In the genomic region with DNA sequence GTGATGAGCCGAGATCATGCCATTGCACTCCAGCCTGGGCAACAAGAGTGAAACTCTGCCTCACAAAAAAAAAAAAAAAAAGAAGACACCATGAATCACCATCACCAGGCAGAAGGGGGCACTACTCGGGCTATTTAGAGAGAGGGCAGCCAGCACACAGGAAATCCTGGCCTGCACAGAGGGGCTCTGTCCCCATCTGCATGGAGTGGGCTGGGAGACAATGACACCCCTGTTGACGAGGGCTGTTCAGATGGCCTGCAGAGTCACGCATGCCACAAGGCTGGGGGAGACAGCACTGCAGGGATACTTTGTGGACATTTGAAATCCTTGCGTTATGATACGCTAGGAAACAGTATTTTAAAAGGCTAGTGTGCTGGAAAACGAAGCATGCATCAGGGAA, we compare ENCODE assay signal across 10 cellular contexts. TPM values are rescaled to one million over a fixed set of nuclear protein-coding genes. Genes with fewer than 3 reads are reported as not detected.
DNase-seq lines count a peak whose midpoint lies in the region; ATAC-seq and TF ChIP-seq lines count a peak whose summit lies in the region.
"Had no signal": no experiment of that assay in that cellular context is flagged by ENCODE, and none has a peak within 500 bp of the region (broad histone marks: within the 10 kb centered on the region; RNA-seq: fewer than 3 reads in every experiment).

No MANE protein-coding gene starts in this region.

- CTCF ChIA-PET in mammary epithelial cell (lab: Charles Lee; ENCODE audit: low non-redundant PET): no interaction called here

- intact Hi-C loops in dendritic cell treated with granulocyte-macrophage colony-stimulating factor and Interleukin-4, amounts not matched to agents 40 ng/mL and 50 ng/mL, for 4 days (cut with micrococcal nuclease): no loop called here
- intact Hi-C loops in mammary epithelial cell (cut with micrococcal nuclease): no loop called here

- no peak overlapping the region for H3K27ac ChIP-seq in mammary epithelial cell (ENCODE audit: insufficient read depth, low read depth, low read length)

- in situ Hi-C loops in mammary epithelial cell (cut with MboI; ENCODE audit: low sequenced_read_pairs in 2 of 2): no loop called here

- H3K4me2 ChIP-seq in mammary epithelial cell (ENCODE audit: insufficient read depth, low read depth, low read length): no peak overlapping the region

- H4K20me1 ChIP-seq in mammary epithelial cell (ENCODE audit: insufficient read depth, low read length): no peaks in the 10 kb centered on the region

- H3K9me3 ChIP-seq in mammary epithelial cell (replicated peaks; ENCODE audit: insufficient read depth, low read length): no peaks in the 10 kb centered on the region

- no peak overlapping the region for H3K9ac ChIP-seq in mammary epithelial cell (ENCODE audit: insufficient read depth, low read length)

- TF ChIP-seq CTCF in mammary epithelial cell (conservative IDR thresholded peaks at IDR 0.05 in 1 of 2, IDR thresholded peaks at IDR 0.05 in 1 of 2; ENCODE audit: extremely low read depth in 1 of 2, insufficient read depth in 1 of 2, low read depth in 1 of 2, low read length in 2 of 2): peak in 1 of 2 donors; percentile 4

- H3K79me2 ChIP-seq in mammary epithelial cell (ENCODE audit: insufficient read depth, low read length): no peaks in the 10 kb centered on the region

- dilution Hi-C loops in mammary epithelial cell (cut with HindIII; ENCODE audit: low sequenced_read_pairs): no loop called here

- H3K4me1 Mint-ChIP-seq in dendritic cell treated with granulocyte-macrophage colony-stimulating factor and Interleukin-4, amounts not matched to agents 40 ng/mL and 50 ng/mL, for 4 days (ENCODE audit: low read depth): peaks cover 74% of the 10 kb centered on the region

- ATAC-seq in GM19328 (IDR thresholded peaks at IDR 0.05; ENCODE audit: unreplicated experiment): no peak
- ATAC-seq: right cardiac atrium; stimulated activated memory B cell treated with anti-CD40 and anti-IgM and Interleukin-4, amounts not matched to agents 10 μg/mL and 1 μg/mL and 100 μg/mL, for 72 hours had no signal

- H3K4me3 ChIP-seq in mammary epithelial cell (replicated peaks in 1 of 3; ENCODE audit: insufficient read depth in 1 of 3, low read depth in 2 of 3, low read length in 3 of 3): no peak overlapping the region

- DNase-seq in COLO829 (ENCODE audit: low spot score) (peak; percentile 81), MV-4-11 (lab: John Stamatoyannopoulos, UW) (peak; percentile 8), nucleus accumbens (lab: John Stamatoyannopoulos, UW) (peak in 52 of 56 donors; percentile 32 to 94 (median 84)), D341Med (ENCODE audit: low spot score) (no peak), mammary epithelial cell (no peak), NCI-H446 treated with DMSO at 0.1 percent for 48 hours (lab: John Stamatoyannopoulos, UW) (no peak)

- no peaks in the 10 kb centered on the region for H3K27me3 ChIP-seq in mammary epithelial cell (ENCODE audit: insufficient read depth, low read length)

- BruUV-seq in mammary epithelial cell (replicated peaks; lab: Mats Ljungman, UMichigan): no TSS peak

- H3K4me3 Mint-ChIP-seq in dendritic cell treated with granulocyte-macrophage colony-stimulating factor and Interleukin-4, amounts not matched to agents 40 ng/mL and 50 ng/mL, for 4 days: no peak overlapping the region
- H3K4me3 Mint-ChIP-seq: stimulated activated memory B cell treated with anti-CD40 and anti-IgM and Interleukin-4, amounts not matched to agents 10 μg/mL and 1 μg/mL and 100 μg/mL, for 72 hours had no signal

- H3K9me3 Mint-ChIP-seq in dendritic cell treated with granulocyte-macrophage colony-stimulating factor and Interleukin-4, amounts not matched to agents 40 ng/mL and 50 ng/mL, for 4 days: no peaks in the 10 kb centered on the region
- H3K9me3 Mint-ChIP-seq: stimulated activated memory B cell treated with anti-CD40 and anti-IgM and Interleukin-4, amounts not matched to agents 10 μg/mL and 1 μg/mL and 100 μg/mL, for 72 hours had no signal

- no peaks in the 10 kb centered on the region for H3K27me3 Mint-ChIP-seq in dendritic cell treated with granulocyte-macrophage colony-stimulating factor and Interleukin-4, amounts not matched to agents 40 ng/mL and 50 ng/mL, for 4 days

- H3K36me3 Mint-ChIP-seq in dendritic cell treated with granulocyte-macrophage colony-stimulating factor and Interleukin-4, amounts not matched to agents 40 ng/mL and 50 ng/mL, for 4 days (ENCODE audit: low read depth): peaks cover 7% of the 10 kb centered on the region
- H3K36me3 Mint-ChIP-seq: stimulated activated memory B cell treated with anti-CD40 and anti-IgM and Interleukin-4, amounts not matched to agents 10 μg/mL and 1 μg/mL and 100 μg/mL, for 72 hours had no signal

- H3K4me1 ChIP-seq in mammary epithelial cell (ENCODE audit: insufficient read depth, low read length): peaks cover 28% of the 10 kb centered on the region

- no peaks in the 10 kb centered on the region for H3K36me3 ChIP-seq in mammary epithelial cell (ENCODE audit: insufficient read depth, low read length)

- H2AFZ ChIP-seq in mammary epithelial cell (ENCODE audit: low read depth, low read length): no peak overlapping the region

- peak overlapping the region; percentile 55 for H3K27ac Mint-ChIP-seq in dendritic cell treated with granulocyte-macrophage colony-stimulating factor and Interleukin-4, amounts not matched to agents 40 ng/mL and 50 ng/mL, for 4 days
- H3K27ac Mint-ChIP-seq: stimulated activated memory B cell treated with anti-CD40 and anti-IgM and Interleukin-4, amounts not matched to agents 10 μg/mL and 1 μg/mL and 100 μg/mL, for 72 hours had no signal

- WGBS in mammary epithelial cell (ENCODE audit: low coverage, missing lambda C conversion rate): 76% methylated on average over 6 of the region's 7 CpGs

RNA-seq across cellular contexts. Expression of a gene that starts 48.3 kb away (rescaled TPM):
- total RNA-seq in mammary epithelial cell: 10 to 100 TPM in 1 of 2 donors, 1 to 10 TPM in 1; 1.8 to 14.4 TPM
- polyA plus RNA-seq in mammary epithelial cell: 9.2 TPM
- 22.4 TPM for polyA minus RNA-seq in mammary epithelial cell

RNA-seq across cellular contexts. Expression of a gene that starts 57.1 kb away (rescaled TPM):
- total RNA-seq in mammary epithelial cell: 10 to 100 TPM; 17.7 to 48.4 TPM
- 63.7 TPM for polyA plus RNA-seq in mammary epithelial cell
- 9.9 TPM for polyA minus RNA-seq in mammary epithelial cell

Comparison
In these comparisons a context has a peak if more than half of its experiments do, and no peak if none do; other contexts are left out.
1. DNase-seq: peak in COLO829 (single experiment), MV-4-11 (single experiment) and nucleus accumbens (52 of 56); none in D341Med (single experiment), mammary epithelial cell (single experiment) and NCI-H446 treated with DMSO at 0.1 percent for 48 hours (single experiment).